ENCODE assay signal across 23 cellular contexts in genomic region chr1:55441474-55441873, GRCh38.
"Had no signal": no experiment of that assay in that cellular context is flagged by ENCODE, and none has a peak within 500 bp of the region (broad histone marks: within the 10 kb centered on the region; RNA-seq: fewer than 3 reads in every experiment).

No MANE protein-coding gene starts in this region.

- DNase-seq: activated CD4-positive, alpha-beta T cell treated with anti-CD3 and anti-CD28 coated beads for 4 hours; activated CD8-positive, alpha-beta memory T cell treated with anti-CD3 and anti-CD28 coated beads, Interleukin-2, amount 50 U/mL, for 4 hours; activated CD8-positive, alpha-beta T cell treated with anti-CD3 and anti-CD28 coated beads for 36 hours; activated naive CD4-positive, alpha-beta T cell treated with anti-CD3 and anti-CD28 coated beads, Interleukin-2, amount 50 U/mL, for 16 hours; activated naive CD8-positive, alpha-beta T cell treated with anti-CD3 and anti-CD28 coated beads, Interleukin-2, amount 10 ng/mL, durations not matched to agents 7 days and 5 days; body of pancreas; NCI-H1105 treated with DMSO at 0.1 percent for 48 hours; NCI-H1436 treated with DMSO at 0.1 percent for 48 hours; NCI-H187; NCI-H2081; NCI-H510A treated with DMSO at 0.1 percent for 48 hours; NCI-H69; NK-92 treated with Interleukin-12 subunit alpha and Interleukin-12 subunit beta, amount 100 ng/mL, for 24 hours; OCI-M1; RPMI8226; T-helper 1 cell; WERI-Rb-1 had no signal

- H3K9ac ChIP-seq: KMS-11 had no signal

- H3K4me3 ChIP-seq: ascending aorta, body of pancreas, SK-N-MC had no signal

- H3K4me2 ChIP-seq: KMS-11 had no signal

- H3K4me1 ChIP-seq: body of pancreas had no signal

- ATAC-seq: activated CD4-positive, CD25-positive, alpha-beta regulatory T cell treated with anti-CD3 and anti-CD28 coated beads, Interleukin-2, amount 50 U/mL, for 24 hours; activated CD8-positive, alpha-beta T cell treated with anti-CD3 and anti-CD28 coated beads for 36 hours; body of pancreas; Panc1; Right ventricle myocardium inferior had no signal

- H3K9me3 ChIP-seq: ascending aorta, body of pancreas had no signal

- H3K27me3 ChIP-seq: ascending aorta, body of pancreas had no signal

- H3K36me3 ChIP-seq: ascending aorta, WERI-Rb-1 had no signal

- H3K27ac ChIP-seq: body of pancreas, KMS-11, SK-N-MC, WERI-Rb-1 had no signal
